ENCODE assay signal across 17 cellular contexts in genomic region chr11:61714316-61714715, GRCh38.
"Had no signal": no experiment of that assay in that cellular context is flagged by ENCODE, and none has a peak within 500 bp of the region (broad histone marks: within the 10 kb centered on the region; RNA-seq: fewer than 3 reads in every experiment).

No MANE protein-coding gene starts in this region.

- H3K4me3 Mint-ChIP-seq: endodermal cell; naive thymus-derived CD4-positive, alpha-beta T cell; type B pancreatic cell had no signal

- H3K36me3 Mint-ChIP-seq: naive thymus-derived CD4-positive, alpha-beta T cell; type B pancreatic cell had no signal

- H3K27ac Mint-ChIP-seq: endodermal cell; naive thymus-derived CD4-positive, alpha-beta T cell; progenitor cell of endocrine pancreas; type B pancreatic cell had no signal

- H3K9me3 ChIP-seq: colonic mucosa, heart left ventricle, pancreas, thyroid gland had no signal

- H3K4me1 ChIP-seq: pancreas had no signal

- H3K27me3 Mint-ChIP-seq: progenitor cell of endocrine pancreas, type B pancreatic cell had no signal

- H3K27me3 ChIP-seq: colonic mucosa, heart left ventricle, pancreas, thyroid gland had no signal

- H3K27ac ChIP-seq: colonic mucosa, heart left ventricle, pancreas, thyroid gland had no signal

- H3K9me3 Mint-ChIP-seq: endodermal cell; naive thymus-derived CD4-positive, alpha-beta T cell; type B pancreatic cell had no signal

- H3K36me3 ChIP-seq: colonic mucosa, heart left ventricle, pancreas, thyroid gland had no signal

- H3K4me3 ChIP-seq: colonic mucosa, heart left ventricle, pancreas, thyroid gland had no signal

- DNase-seq: colonic mucosa; effector CD4-positive, alpha-beta T cell; endodermal cell; heart left ventricle; hypothalamus; kidney glomerular epithelial cell; mammary epithelial cell; naive thymus-derived CD4-positive, alpha-beta T cell; occipital lobe; pancreas; right cardiac atrium; small intestine; stimulated activated CD4-positive, alpha-beta T cell treated with anti-CD3 and anti-CD28 coated beads, Interleukin-12 subunit alpha, Interleukin-12 subunit beta, amount 100 ng/mL, for 4 hours; stimulated activated naive CD4-positive, alpha-beta T cell; thyroid gland had no signal

- ATAC-seq: heart left ventricle; naive thymus-derived CD4-positive, alpha-beta T cell; pancreas; right cardiac atrium had no signal
